Comparison of ENCODE assay signal across 10 cellular contexts in genomic region chr10:124341768-124342135, GRCh38.
DNase-seq lines count a peak whose midpoint lies in the region; FAIRE-seq and TF ChIP-seq lines count a peak whose summit lies in the region.
"Had no signal": no experiment of that assay in that cellular context is flagged by ENCODE, and none has a peak within 500 bp of the region (broad histone marks: within the 10 kb centered on the region; RNA-seq: fewer than 3 reads in every experiment).

No MANE protein-coding gene starts in this region.

- no peaks in the 10 kb centered on the region for H3K36me3 Mint-ChIP-seq in activated CD4-positive, alpha-beta memory T cell treated with anti-CD3 and anti-CD28 coated beads for 36 hours

- CTCF ChIA-PET in activated CD4-positive, alpha-beta memory T cell treated with anti-CD3 and anti-CD28 coated beads for 36 hours (lab: Charles Lee): no interaction called here

- no peaks in the 10 kb centered on the region for H3K79me2 ChIP-seq in keratinocyte (ENCODE audit: control insufficient read depth, insufficient read depth, low read length)

- peaks cover 3% of the 10 kb centered on the region for H3K27me3 Mint-ChIP-seq in activated CD4-positive, alpha-beta memory T cell treated with anti-CD3 and anti-CD28 coated beads for 36 hours

- H3K27ac ChIP-seq in keratinocyte (ENCODE audit: control insufficient read depth, insufficient read depth, low read length): peak overlapping the region; percentile 25
- no peak overlapping the region for H3K27ac ChIP-seq in caudate nucleus (ENCODE audit: low read depth, low read length)

- H3K4me2 ChIP-seq in keratinocyte (ENCODE audit: control insufficient read depth, extremely low read depth, insufficient read depth, low read depth, low read length): no peak overlapping the region

- H3K9me3 ChIP-seq in keratinocyte (ENCODE audit: control insufficient read depth, low read depth, low read length): no peaks in the 10 kb centered on the region

- intact Hi-C loops in activated CD4-positive, alpha-beta memory T cell treated with anti-CD3 and anti-CD28 coated beads for 36 hours (cut with micrococcal nuclease): no loop called here

- dilution Hi-C loops in keratinocyte (cut with MboI; ENCODE audit: extremely low pct_ligation_motif_present, low sequenced_read_pairs): no loop called here

- POLR2A ChIA-PET in activated CD4-positive, alpha-beta memory T cell treated with anti-CD3 and anti-CD28 coated beads for 36 hours (lab: Charles Lee): no interaction called here

- no peak overlapping the region for H3K4me3 Mint-ChIP-seq in activated CD4-positive, alpha-beta memory T cell treated with anti-CD3 and anti-CD28 coated beads for 36 hours

- peak; percentile 55 for FAIRE-seq in keratinocyte (lab: Jason Lieb, UNC)
- FAIRE-seq: endometrium had no signal

- H3K27me3 ChIP-seq in keratinocyte (ENCODE audit: control insufficient read depth, extremely low read depth, insufficient read depth, low read length): no peaks in the 10 kb centered on the region

- no peaks in the 10 kb centered on the region for H3K9me3 Mint-ChIP-seq in activated CD4-positive, alpha-beta memory T cell treated with anti-CD3 and anti-CD28 coated beads for 36 hours

- no peak overlapping the region for H2AFZ ChIP-seq in keratinocyte (ENCODE audit: control insufficient read depth, low read length)

- peaks cover 30% of the 10 kb centered on the region for H3K4me1 ChIP-seq in keratinocyte (ENCODE audit: control insufficient read depth, extremely low read depth, insufficient read depth, low read length)

- H3K9ac ChIP-seq in keratinocyte (ENCODE audit: control insufficient read depth, extremely low read depth, insufficient read depth, low read length): no peak overlapping the region

- H3K27ac Mint-ChIP-seq in activated CD4-positive, alpha-beta memory T cell treated with anti-CD3 and anti-CD28 coated beads for 36 hours: no peak overlapping the region

- H3K36me3 ChIP-seq in keratinocyte (ENCODE audit: control insufficient read depth in 2 of 2, extremely low read depth in 1 of 2, insufficient read depth in 2 of 2, low read length in 2 of 2): no peaks in the 10 kb centered on the region

- no peak for TF ChIP-seq CTCF in keratinocyte (optimal IDR thresholded peaks at IDR 0.05 in 1 of 3, IDR thresholded peaks at IDR 0.05 in 1 of 3, conservative IDR thresholded peaks at IDR 0.05 in 1 of 3; ENCODE audit: extremely low read depth in 1 of 3, insufficient read depth in 2 of 3, low read length in 3 of 3)

- DNase-seq in stimulated activated CD4-positive, alpha-beta T cell treated with anti-CD3 and anti-CD28 coated beads, Interleukin-12 subunit alpha, Interleukin-12 subunit beta, amount 100 ng/mL, for 48 hours (ENCODE audit: low read depth in 2 of 3, low spot score in 1 of 3): peak; percentile 6 to 42 (median 7)
- DNase-seq in stimulated activated CD4-positive, alpha-beta T cell treated with anti-CD3 and anti-CD28 coated beads, Interleukin-4, amount 100 ng/mL, for 1 hour: no peak
- DNase-seq in activated CD4-positive, alpha-beta memory T cell treated with anti-CD3 and anti-CD28 coated beads for 36 hours: peak; percentile 47
- no peak for DNase-seq in keratinocyte (ENCODE audit: low read depth, low spot score)
- no peak for DNase-seq in DMS153 treated with DMSO at 0.1 percent for 48 hours (lab: John Stamatoyannopoulos, UW; ENCODE audit: unreplicated experiment)
- no peak for DNase-seq in GDM1 (lab: John Stamatoyannopoulos, UW)
- no peak for DNase-seq in iPS-NIHi7 (ENCODE audit: extremely low spot score)
- no peak for DNase-seq in caudate nucleus (lab: John Stamatoyannopoulos, UW)
- DNase-seq: T1000 had no signal

- H4K20me1 ChIP-seq in keratinocyte (ENCODE audit: control insufficient read depth, extremely low read depth, insufficient read depth, low read length): no peaks in the 10 kb centered on the region

- no peaks in the 10 kb centered on the region for H3K4me1 Mint-ChIP-seq in activated CD4-positive, alpha-beta memory T cell treated with anti-CD3 and anti-CD28 coated beads for 36 hours (ENCODE audit: low read depth)

- no peak overlapping the region for H3K4me3 ChIP-seq in keratinocyte (ENCODE audit: control insufficient read depth in 2 of 3, extremely low read depth in 1 of 3, insufficient read depth in 2 of 3, low read depth in 1 of 3, low read length in 3 of 3)

- no peaks in the 10 kb centered on the region for H3K9me1 ChIP-seq in keratinocyte (ENCODE audit: control insufficient read depth, extremely low read depth, insufficient read depth, low read length)

Comparison
In these comparisons a context has a peak if more than half of its experiments do, and no peak if none do; other contexts are left out.
1. DNase-seq: peak in stimulated activated CD4-positive, alpha-beta T cell treated with anti-CD3 and anti-CD28 coated beads, Interleukin-12 subunit alpha, Interleukin-12 subunit beta, amount 100 ng/mL, for 48 hours (3 of 3) and activated CD4-positive, alpha-beta memory T cell treated with anti-CD3 and anti-CD28 coated beads for 36 hours (single experiment); none in stimulated activated CD4-positive, alpha-beta T cell treated with anti-CD3 and anti-CD28 coated beads, Interleukin-4, amount 100 ng/mL, for 1 hour (single experiment), keratinocyte (single experiment), DMS153 treated with DMSO at 0.1 percent for 48 hours (single experiment), GDM1 (single experiment), iPS-NIHi7 (single experiment) and caudate nucleus (0 of 61).